ENCODE assay signal across 1 cellular context in the genomic region with DNA sequence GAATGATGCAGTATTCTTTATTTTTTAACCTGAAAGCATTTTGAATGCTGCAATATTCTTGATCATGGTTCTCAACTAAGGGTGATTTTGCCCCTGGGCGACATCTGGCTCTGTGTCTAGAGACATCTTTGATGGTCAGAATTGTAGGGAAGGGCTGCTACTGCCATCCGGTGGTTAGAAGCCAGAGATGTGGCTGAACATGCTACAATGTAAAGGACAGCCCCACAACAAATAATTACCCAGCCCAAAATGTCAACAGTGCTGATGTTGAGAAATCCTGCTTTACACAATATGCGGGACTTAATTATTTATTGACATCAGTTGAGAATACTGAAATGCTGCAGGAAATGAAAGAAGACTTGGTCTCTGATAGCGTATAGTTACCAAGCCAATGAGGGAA.
A peak's percentile ranks its signal among the peaks of the same experiment; 100 is the strongest.
TF ChIP-seq lines count a peak whose summit lies in the region.

No MANE protein-coding gene starts in this region.

TF ChIP-seq in HepG2, 621 proteins besides CTCF, POLR2A, EP300 and RAD21 (continued from another document):
- TF ChIP-seq, protein P1, sequence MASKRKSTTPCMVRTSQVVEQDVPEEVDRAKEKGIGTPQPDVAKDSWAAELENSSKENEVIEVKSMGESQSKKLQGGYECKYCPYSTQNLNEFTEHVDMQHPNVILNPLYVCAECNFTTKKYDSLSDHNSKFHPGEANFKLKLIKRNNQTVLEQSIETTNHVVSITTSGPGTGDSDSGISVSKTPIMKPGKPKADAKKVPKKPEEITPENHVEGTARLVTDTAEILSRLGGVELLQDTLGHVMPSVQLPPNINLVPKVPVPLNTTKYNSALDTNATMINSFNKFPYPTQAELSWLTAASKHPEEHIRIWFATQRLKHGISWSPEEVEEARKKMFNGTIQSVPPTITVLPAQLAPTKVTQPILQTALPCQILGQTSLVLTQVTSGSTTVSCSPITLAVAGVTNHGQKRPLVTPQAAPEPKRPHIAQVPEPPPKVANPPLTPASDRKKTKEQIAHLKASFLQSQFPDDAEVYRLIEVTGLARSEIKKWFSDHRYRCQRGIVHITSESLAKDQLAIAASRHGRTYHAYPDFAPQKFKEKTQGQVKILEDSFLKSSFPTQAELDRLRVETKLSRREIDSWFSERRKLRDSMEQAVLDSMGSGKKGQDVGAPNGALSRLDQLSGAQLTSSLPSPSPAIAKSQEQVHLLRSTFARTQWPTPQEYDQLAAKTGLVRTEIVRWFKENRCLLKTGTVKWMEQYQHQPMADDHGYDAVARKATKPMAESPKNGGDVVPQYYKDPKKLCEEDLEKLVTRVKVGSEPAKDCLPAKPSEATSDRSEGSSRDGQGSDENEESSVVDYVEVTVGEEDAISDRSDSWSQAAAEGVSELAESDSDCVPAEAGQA (IDR thresholded peaks at IDR 0.05; ENCODE audit: low read depth): no peak
- TF ChIP-seq, protein P1 (CRISPR knock-in tag; IDR thresholded peaks at IDR 0.05; ENCODE audit: borderline replicate concordance): no peak
- peak; percentile 23; the same call in 1 of the 2 replicates for TF ChIP-seq FOXA3 (CRISPR knock-in tag; IDR thresholded peaks at IDR 0.05)
- TF ChIP-seq ZNF557 (CRISPR knock-in tag; IDR thresholded peaks at IDR 0.05): no peak
- TF ChIP-seq, protein P2, sequence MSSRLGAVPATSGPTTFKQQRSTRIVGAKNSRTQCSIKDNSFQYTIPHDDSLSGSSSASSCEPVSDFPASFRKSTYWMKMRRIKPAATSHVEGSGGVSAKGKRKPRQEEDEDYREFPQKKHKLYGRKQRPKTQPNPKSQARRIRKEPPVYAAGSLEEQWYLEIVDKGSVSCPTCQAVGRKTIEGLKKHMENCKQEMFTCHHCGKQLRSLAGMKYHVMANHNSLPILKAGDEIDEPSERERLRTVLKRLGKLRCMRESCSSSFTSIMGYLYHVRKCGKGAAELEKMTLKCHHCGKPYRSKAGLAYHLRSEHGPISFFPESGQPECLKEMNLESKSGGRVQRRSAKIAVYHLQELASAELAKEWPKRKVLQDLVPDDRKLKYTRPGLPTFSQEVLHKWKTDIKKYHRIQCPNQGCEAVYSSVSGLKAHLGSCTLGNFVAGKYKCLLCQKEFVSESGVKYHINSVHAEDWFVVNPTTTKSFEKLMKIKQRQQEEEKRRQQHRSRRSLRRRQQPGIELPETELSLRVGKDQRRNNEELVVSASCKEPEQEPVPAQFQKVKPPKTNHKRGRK (CRISPR knock-in tag; IDR thresholded peaks at IDR 0.05): no peak
- no peak for TF ChIP-seq ZNF446 (CRISPR knock-in tag; IDR thresholded peaks at IDR 0.05)
- TF ChIP-seq, protein P3, sequence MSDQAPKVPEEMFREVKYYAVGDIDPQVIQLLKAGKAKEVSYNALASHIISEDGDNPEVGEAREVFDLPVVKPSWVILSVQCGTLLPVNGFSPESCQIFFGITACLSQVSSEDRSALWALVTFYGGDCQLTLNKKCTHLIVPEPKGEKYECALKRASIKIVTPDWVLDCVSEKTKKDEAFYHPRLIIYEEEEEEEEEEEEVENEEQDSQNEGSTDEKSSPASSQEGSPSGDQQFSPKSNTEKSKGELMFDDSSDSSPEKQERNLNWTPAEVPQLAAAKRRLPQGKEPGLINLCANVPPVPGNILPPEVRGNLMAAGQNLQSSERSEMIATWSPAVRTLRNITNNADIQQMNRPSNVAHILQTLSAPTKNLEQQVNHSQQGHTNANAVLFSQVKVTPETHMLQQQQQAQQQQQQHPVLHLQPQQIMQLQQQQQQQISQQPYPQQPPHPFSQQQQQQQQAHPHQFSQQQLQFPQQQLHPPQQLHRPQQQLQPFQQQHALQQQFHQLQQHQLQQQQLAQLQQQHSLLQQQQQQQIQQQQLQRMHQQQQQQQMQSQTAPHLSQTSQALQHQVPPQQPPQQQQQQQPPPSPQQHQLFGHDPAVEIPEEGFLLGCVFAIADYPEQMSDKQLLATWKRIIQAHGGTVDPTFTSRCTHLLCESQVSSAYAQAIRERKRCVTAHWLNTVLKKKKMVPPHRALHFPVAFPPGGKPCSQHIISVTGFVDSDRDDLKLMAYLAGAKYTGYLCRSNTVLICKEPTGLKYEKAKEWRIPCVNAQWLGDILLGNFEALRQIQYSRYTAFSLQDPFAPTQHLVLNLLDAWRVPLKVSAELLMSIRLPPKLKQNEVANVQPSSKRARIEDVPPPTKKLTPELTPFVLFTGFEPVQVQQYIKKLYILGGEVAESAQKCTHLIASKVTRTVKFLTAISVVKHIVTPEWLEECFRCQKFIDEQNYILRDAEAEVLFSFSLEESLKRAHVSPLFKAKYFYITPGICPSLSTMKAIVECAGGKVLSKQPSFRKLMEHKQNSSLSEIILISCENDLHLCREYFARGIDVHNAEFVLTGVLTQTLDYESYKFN (CRISPR knock-in tag; conservative IDR thresholded peaks at IDR 0.05): no peak
- no peak for TF ChIP-seq GLI4 (CRISPR knock-in tag; IDR thresholded peaks at IDR 0.05; ENCODE audit: borderline replicate concordance)
- TF ChIP-seq ZNF430 (CRISPR knock-in tag; IDR thresholded peaks at IDR 0.05): no peak
- no peak for TF ChIP-seq NFE2L2 (IDR thresholded peaks at IDR 0.05; ENCODE audit: low read length)
- no peak for TF ChIP-seq CBX5 (CRISPR knock-in tag; IDR thresholded peaks at IDR 0.05; ENCODE audit: borderline replicate concordance)
- TF ChIP-seq SMYD3 (CRISPR knock-in tag; IDR thresholded peaks at IDR 0.05): no peak
- TF ChIP-seq, protein P4, sequence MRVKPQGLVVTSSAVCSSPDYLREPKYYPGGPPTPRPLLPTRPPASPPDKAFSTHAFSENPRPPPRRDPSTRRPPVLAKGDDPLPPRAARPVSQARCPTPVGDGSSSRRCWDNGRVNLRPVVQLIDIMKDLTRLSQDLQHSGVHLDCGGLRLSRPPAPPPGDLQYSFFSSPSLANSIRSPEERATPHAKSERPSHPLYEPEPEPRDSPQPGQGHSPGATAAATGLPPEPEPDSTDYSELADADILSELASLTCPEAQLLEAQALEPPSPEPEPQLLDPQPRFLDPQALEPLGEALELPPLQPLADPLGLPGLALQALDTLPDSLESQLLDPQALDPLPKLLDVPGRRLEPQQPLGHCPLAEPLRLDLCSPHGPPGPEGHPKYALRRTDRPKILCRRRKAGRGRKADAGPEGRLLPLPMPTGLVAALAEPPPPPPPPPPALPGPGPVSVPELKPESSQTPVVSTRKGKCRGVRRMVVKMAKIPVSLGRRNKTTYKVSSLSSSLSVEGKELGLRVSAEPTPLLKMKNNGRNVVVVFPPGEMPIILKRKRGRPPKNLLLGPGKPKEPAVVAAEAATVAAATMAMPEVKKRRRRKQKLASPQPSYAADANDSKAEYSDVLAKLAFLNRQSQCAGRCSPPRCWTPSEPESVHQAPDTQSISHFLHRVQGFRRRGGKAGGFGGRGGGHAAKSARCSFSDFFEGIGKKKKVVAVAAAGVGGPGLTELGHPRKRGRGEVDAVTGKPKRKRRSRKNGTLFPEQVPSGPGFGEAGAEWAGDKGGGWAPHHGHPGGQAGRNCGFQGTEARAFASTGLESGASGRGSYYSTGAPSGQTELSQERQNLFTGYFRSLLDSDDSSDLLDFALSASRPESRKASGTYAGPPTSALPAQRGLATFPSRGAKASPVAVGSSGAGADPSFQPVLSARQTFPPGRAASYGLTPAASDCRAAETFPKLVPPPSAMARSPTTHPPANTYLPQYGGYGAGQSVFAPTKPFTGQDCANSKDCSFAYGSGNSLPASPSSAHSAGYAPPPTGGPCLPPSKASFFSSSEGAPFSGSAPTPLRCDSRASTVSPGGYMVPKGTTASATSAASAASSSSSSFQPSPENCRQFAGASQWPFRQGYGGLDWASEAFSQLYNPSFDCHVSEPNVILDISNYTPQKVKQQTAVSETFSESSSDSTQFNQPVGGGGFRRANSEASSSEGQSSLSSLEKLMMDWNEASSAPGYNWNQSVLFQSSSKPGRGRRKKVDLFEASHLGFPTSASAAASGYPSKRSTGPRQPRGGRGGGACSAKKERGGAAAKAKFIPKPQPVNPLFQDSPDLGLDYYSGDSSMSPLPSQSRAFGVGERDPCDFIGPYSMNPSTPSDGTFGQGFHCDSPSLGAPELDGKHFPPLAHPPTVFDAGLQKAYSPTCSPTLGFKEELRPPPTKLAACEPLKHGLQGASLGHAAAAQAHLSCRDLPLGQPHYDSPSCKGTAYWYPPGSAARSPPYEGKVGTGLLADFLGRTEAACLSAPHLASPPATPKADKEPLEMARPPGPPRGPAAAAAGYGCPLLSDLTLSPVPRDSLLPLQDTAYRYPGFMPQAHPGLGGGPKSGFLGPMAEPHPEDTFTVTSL (CRISPR knock-in tag; IDR thresholded peaks at IDR 0.05; ENCODE audit: borderline replicate concordance): no peak
- no peak for TF ChIP-seq MTF1 (CRISPR knock-in tag; IDR thresholded peaks at IDR 0.05)
- TF ChIP-seq, protein P5, sequence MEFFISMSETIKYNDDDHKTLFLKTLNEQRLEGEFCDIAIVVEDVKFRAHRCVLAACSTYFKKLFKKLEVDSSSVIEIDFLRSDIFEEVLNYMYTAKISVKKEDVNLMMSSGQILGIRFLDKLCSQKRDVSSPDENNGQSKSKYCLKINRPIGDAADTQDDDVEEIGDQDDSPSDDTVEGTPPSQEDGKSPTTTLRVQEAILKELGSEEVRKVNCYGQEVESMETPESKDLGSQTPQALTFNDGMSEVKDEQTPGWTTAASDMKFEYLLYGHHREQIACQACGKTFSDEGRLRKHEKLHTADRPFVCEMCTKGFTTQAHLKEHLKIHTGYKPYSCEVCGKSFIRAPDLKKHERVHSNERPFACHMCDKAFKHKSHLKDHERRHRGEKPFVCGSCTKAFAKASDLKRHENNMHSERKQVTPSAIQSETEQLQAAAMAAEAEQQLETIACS (CRISPR knock-in tag; IDR thresholded peaks at IDR 0.05): no peak
- peak; percentile 59; the same call in 1 of the 2 replicates for TF ChIP-seq CEBPB (IDR thresholded peaks at IDR 0.05; ENCODE audit: borderline replicate concordance, low read depth, low read length)
- TF ChIP-seq, protein P6, sequence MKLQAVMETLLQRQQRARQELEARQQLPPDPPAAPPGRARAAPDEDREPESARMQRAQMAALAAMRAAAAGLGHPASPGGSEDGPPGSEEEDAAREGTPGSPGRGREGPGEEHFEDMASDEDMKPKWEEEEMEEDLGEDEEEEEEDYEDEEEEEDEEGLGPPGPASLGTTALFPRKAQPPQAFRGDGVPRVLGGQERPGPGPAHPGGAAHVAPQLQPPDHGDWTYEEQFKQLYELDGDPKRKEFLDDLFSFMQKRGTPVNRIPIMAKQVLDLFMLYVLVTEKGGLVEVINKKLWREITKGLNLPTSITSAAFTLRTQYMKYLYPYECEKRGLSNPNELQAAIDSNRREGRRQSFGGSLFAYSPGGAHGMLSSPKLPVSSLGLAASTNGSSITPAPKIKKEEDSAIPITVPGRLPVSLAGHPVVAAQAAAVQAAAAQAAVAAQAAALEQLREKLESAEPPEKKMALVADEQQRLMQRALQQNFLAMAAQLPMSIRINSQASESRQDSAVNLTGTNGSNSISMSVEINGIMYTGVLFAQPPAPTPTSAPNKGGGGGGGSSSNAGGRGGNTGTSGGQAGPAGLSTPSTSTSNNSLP (IDR thresholded peaks at IDR 0.05; ENCODE audit: low read depth, low read length): peak; percentile 66; the same call in 1 of the 2 replicates
- TF ChIP-seq ELF1 (CRISPR knock-in tag; IDR thresholded peaks at IDR 0.05): no peak
- TF ChIP-seq CREM (IDR thresholded peaks at IDR 0.05): no peak
- no peak for TF ChIP-seq CREM (CRISPR knock-in tag; IDR thresholded peaks at IDR 0.05)
- TF ChIP-seq PCBP2 (optimal IDR thresholded peaks at IDR 0.05; ENCODE audit: low read depth, low read length, poor library complexity, severe bottlenecking): no peak
- TF ChIP-seq SSRP1 (CRISPR knock-in tag; IDR thresholded peaks at IDR 0.05): no peak
- no peak for TF ChIP-seq RARA (CRISPR knock-in tag; IDR thresholded peaks at IDR 0.05)
- TF ChIP-seq ZBTB7A (CRISPR knock-in tag; IDR thresholded peaks at IDR 0.05): no peak
- TF ChIP-seq, protein P7, sequence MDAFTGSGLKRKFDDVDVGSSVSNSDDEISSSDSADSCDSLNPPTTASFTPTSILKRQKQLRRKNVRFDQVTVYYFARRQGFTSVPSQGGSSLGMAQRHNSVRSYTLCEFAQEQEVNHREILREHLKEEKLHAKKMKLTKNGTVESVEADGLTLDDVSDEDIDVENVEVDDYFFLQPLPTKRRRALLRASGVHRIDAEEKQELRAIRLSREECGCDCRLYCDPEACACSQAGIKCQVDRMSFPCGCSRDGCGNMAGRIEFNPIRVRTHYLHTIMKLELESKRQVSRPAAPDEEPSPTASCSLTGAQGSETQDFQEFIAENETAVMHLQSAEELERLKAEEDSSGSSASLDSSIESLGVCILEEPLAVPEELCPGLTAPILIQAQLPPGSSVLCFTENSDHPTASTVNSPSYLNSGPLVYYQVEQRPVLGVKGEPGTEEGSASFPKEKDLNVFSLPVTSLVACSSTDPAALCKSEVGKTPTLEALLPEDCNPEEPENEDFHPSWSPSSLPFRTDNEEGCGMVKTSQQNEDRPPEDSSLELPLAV (CRISPR knock-in tag; conservative IDR thresholded peaks at IDR 0.05; ENCODE audit: low read depth): no peak
- TF ChIP-seq, protein P8, sequence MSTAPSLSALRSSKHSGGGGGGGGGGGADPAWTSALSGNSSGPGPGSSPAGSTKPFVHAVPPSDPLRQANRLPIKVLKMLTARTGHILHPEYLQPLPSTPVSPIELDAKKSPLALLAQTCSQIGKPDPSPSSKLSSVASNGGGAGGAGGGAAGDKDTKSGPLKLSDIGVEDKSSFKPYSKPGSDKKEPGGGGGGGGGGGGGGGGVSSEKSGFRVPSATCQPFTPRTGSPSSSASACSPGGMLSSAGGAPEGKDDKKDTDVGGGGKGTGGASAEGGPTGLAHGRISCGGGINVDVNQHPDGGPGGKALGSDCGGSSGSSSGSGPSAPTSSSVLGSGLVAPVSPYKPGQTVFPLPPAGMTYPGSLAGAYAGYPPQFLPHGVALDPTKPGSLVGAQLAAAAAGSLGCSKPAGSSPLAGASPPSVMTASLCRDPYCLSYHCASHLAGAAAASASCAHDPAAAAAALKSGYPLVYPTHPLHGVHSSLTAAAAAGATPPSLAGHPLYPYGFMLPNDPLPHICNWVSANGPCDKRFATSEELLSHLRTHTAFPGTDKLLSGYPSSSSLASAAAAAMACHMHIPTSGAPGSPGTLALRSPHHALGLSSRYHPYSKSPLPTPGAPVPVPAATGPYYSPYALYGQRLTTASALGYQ (CRISPR knock-in tag; IDR thresholded peaks at IDR 0.05): no peak
